Comparison of ENCODE assay signal across 8 cellular contexts in the genomic region with DNA sequence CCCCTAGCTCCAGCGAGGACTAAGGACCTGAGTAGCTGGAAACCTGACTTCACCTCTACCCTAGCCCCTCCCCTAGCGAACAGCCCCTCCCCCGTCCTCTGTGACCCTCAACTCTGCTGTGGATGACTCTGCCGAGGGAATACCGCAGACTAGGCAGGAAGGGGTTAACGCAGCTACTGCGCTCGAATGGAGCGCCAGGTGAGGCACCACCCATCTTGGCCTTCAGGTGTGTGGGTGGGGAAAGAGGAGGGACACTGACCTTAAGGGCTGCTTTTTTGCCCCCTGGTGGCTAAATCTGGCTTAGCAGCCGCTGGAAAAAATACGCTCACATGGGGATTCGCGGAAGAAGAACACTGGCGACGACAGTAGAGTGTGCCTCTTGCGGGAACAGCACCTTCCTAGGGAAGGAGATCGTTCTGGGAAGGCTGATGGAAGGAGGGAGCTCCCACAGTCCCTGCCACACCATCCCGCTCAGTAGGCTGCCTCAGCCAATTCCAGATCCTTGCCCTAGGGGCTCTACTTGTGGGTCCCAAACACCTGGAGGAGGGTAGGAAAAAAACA. TPM values are rescaled to one million over a fixed set of nuclear protein-coding genes. Genes with fewer than 3 reads are reported as not detected.
DNase-seq lines count a peak whose midpoint lies in the region; ATAC-seq and TF ChIP-seq lines count a peak whose summit lies in the region.

No MANE protein-coding gene starts in this region.

- H3K36me3 Mint-ChIP-seq in Calu3 (ENCODE audit: insufficient read depth, unreplicated experiment): peaks cover 49% of the 10 kb centered on the region
- peaks cover 6% of the 10 kb centered on the region for H3K36me3 Mint-ChIP-seq in activated T-helper 17 cell treated with anti-CD3 and anti-CD28 coated beads, Interleukin-2, amount 50 U/mL, for 72 hours (ENCODE audit: low read depth)

- H3K4me3 Mint-ChIP-seq in Calu3 (ENCODE audit: low read depth, unreplicated experiment): peak overlapping the region; percentile 83
- peak overlapping the region; percentile 98 for H3K4me3 Mint-ChIP-seq in activated T-helper 17 cell treated with anti-CD3 and anti-CD28 coated beads, Interleukin-2, amount 50 U/mL, for 72 hours

- peak overlapping the region; percentile 87 for H3K4me2 ChIP-seq in neural cell (ENCODE audit: low read length)

- peak; percentile 25 for ATAC-seq in activated T-helper 17 cell treated with anti-CD3 and anti-CD28 coated beads, Interleukin-2, amount 50 U/mL, for 72 hours (replicated peaks)
- ATAC-seq in HG03442 (IDR thresholded peaks at IDR 0.05; ENCODE audit: unreplicated experiment): no peak

- H3K79me2 ChIP-seq in neural cell (replicated peaks; ENCODE audit: insufficient read depth, low read length): peaks cover under 1% of the 10 kb centered on the region

- H2AFZ ChIP-seq in neural cell (ENCODE audit: low read depth, low read length): peak overlapping the region; percentile 35

- TSS peak; percentile 19 for BruUV-seq in Calu3 (replicated peaks; lab: Mats Ljungman, UMichigan)

- peak overlapping the region; percentile 85 for H3K4me3 ChIP-seq in fibroblast of the aortic adventitia (ENCODE audit: low read depth, low read length)
- H3K4me3 ChIP-seq in neural cell (ENCODE audit: low read length): peak overlapping the region; percentile 99
- H3K4me3 ChIP-seq in stomach smooth muscle (ENCODE audit: low read length in 2 of 2): peak overlapping the region; percentile 84 to 88

- H3K27me3 Mint-ChIP-seq in Calu3 (ENCODE audit: unreplicated experiment): no peaks in the 10 kb centered on the region
- H3K27me3 Mint-ChIP-seq in activated T-helper 17 cell treated with anti-CD3 and anti-CD28 coated beads, Interleukin-2, amount 50 U/mL, for 72 hours: no peaks in the 10 kb centered on the region

- H3K9me3 ChIP-seq in KOPT-K1 (ENCODE audit: insufficient read depth, low read length, poor library complexity, severe bottlenecking) (no peaks in the 10 kb centered on the region), neural cell (ENCODE audit: low read length) (no peaks in the 10 kb centered on the region), stomach smooth muscle (ENCODE audit: control insufficient read depth in 2 of 2, low read length in 2 of 2) (no peaks in the 10 kb centered on the region)

- CTCF ChIA-PET in Calu3 (lab: Charles Lee): interaction anchor here (0.6 to 2.0 kb wide), 4 partner anchors 18 to 240 kb away, joined by 3 to 9 read pairs (median 4); partner anchors contain the start of gene HMBS

- peak overlapping the region; percentile 69 for H3K27ac ChIP-seq in KOPT-K1 (ENCODE audit: low read depth, low read length, poor library complexity, severe bottlenecking)
- peak overlapping the region; percentile 99 for H3K27ac ChIP-seq in neural cell (ENCODE audit: low read length)
- H3K27ac ChIP-seq in stomach smooth muscle (ENCODE audit: low read length): peak overlapping the region; percentile 91

- no peaks in the 10 kb centered on the region for H3F3A ChIP-seq in neural cell (ENCODE audit: insufficient read depth, low read length, poor library complexity, severe bottlenecking)

- TF ChIP-seq CTCF in Calu3 (IDR thresholded peaks at IDR 0.05; ENCODE audit: unreplicated experiment) (peak; percentile 90), fibroblast of the aortic adventitia (IDR thresholded peaks at IDR 0.05; ENCODE audit: insufficient read depth, low read length) (peak; percentile 91), neural cell (IDR thresholded peaks at IDR 0.05; ENCODE audit: poor library complexity, severe bottlenecking) (peak; percentile 98)

- DNase-seq in Calu3: peak; percentile 89
- peak; percentile 76 for DNase-seq in RKO (ENCODE audit: low spot score)
- peak; percentile 81 for DNase-seq in fibroblast of the aortic adventitia (ENCODE audit: low read depth)

- no peaks in the 10 kb centered on the region for H3K9me2 ChIP-seq in neural cell (ENCODE audit: insufficient read depth, low read length)

- H3K36me3 ChIP-seq in KOPT-K1 (ENCODE audit: insufficient read depth, low read length): no peaks in the 10 kb centered on the region
- no peaks in the 10 kb centered on the region for H3K36me3 ChIP-seq in neural cell (ENCODE audit: insufficient read depth, low read length)
- no peaks in the 10 kb centered on the region for H3K36me3 ChIP-seq in stomach smooth muscle (ENCODE audit: control insufficient read depth in 2 of 2, insufficient read depth in 2 of 2, low read length in 2 of 2)

- H4K20me1 ChIP-seq in neural cell (ENCODE audit: insufficient read depth): no peaks in the 10 kb centered on the region

- H3K9ac ChIP-seq in neural cell (ENCODE audit: low read length): peak overlapping the region; percentile 99
- H3K9ac ChIP-seq in stomach smooth muscle (ENCODE audit: low read length in 2 of 2): peak overlapping the region; percentile 68 to 72

- intact Hi-C loops in Calu3 (cut with micrococcal nuclease; ENCODE audit: unreplicated experiment): no loop called here

- peaks cover 50% of the 10 kb centered on the region for H3K4me1 ChIP-seq in stomach smooth muscle (ENCODE audit: control insufficient read depth, insufficient read depth, low read length)

- H3K27ac Mint-ChIP-seq in Calu3 (ENCODE audit: unreplicated experiment): peak overlapping the region; percentile 58
- peak overlapping the region; percentile 84 for H3K27ac Mint-ChIP-seq in activated T-helper 17 cell treated with anti-CD3 and anti-CD28 coated beads, Interleukin-2, amount 50 U/mL, for 72 hours

- H3K4me1 Mint-ChIP-seq in Calu3 (ENCODE audit: low read depth, unreplicated experiment): peaks cover 45% of the 10 kb centered on the region
- H3K4me1 Mint-ChIP-seq in activated T-helper 17 cell treated with anti-CD3 and anti-CD28 coated beads, Interleukin-2, amount 50 U/mL, for 72 hours: peaks cover 11% of the 10 kb centered on the region

- peak; percentile 83 for TF ChIP-seq RAD21 in neural cell (conservative IDR thresholded peaks at IDR 0.05)

- H3K9me3 Mint-ChIP-seq in Calu3 (ENCODE audit: low read depth, unreplicated experiment): no peaks in the 10 kb centered on the region
- no peaks in the 10 kb centered on the region for H3K9me3 Mint-ChIP-seq in activated T-helper 17 cell treated with anti-CD3 and anti-CD28 coated beads, Interleukin-2, amount 50 U/mL, for 72 hours

- H3K27me3 ChIP-seq in neural cell (ENCODE audit: insufficient read depth, low read depth, low read length) (no peaks in the 10 kb centered on the region), stomach smooth muscle (ENCODE audit: control insufficient read depth in 1 of 2, insufficient read depth in 2 of 2, low read length in 2 of 2) (no peaks in the 10 kb centered on the region)

- peak; percentile 54 for TF ChIP-seq EP300 in neural cell (conservative IDR thresholded peaks at IDR 0.05; ENCODE audit: poor library complexity, severe bottlenecking)

TF ChIP-seq in neural cell, 6 proteins besides CTCF, POLR2A, EP300 and RAD21 (continues in another document):
- TF ChIP-seq SMC3 (conservative IDR thresholded peaks at IDR 0.05; ENCODE audit: poor library complexity) (peak; percentile 94), TAF1 (IDR thresholded peaks at IDR 0.05; ENCODE audit: low read depth) (peak; percentile 45), MXI1 (conservative IDR thresholded peaks at IDR 0.05; ENCODE audit: poor library complexity, severe bottlenecking) (peak; percentile 61), EZH2 (IDR thresholded peaks at IDR 0.05; ENCODE audit: borderline replicate concordance, insufficient read depth, low read length, poor library complexity, severe bottlenecking) (no peak)

RNA-seq across cellular contexts. Expression of gene BCL9L, which starts 4.5 kb away (rescaled TPM):
- total RNA-seq in Calu3 (2022) (57.9 and 68.4 TPM in 2 replicates), fibroblast of the aortic adventitia (ENCODE audit: low replicate concordance) (17.7 and 19.5 TPM in 2 replicates)
- 10 to 100 TPM; 30.2 to 49.6 TPM for total RNA-seq in activated T-helper 17 cell treated with anti-CD3 and anti-CD28 coated beads, Interleukin-2, amount 50 U/mL, for 72 hours
- 1.1 and 1.5 TPM in 2 replicates for polyA plus RNA-seq in neural cell
- polyA minus RNA-seq in neural cell: 10.5 and 16.6 TPM in 2 replicates

RNA-seq across cellular contexts. Expression of gene UPK2, which starts 25.9 kb away (rescaled TPM):
- total RNA-seq in Calu3 (2022): 3.5 and 5.2 TPM in 2 replicates
- total RNA-seq in activated T-helper 17 cell treated with anti-CD3 and anti-CD28 coated beads, Interleukin-2, amount 50 U/mL, for 72 hours: 1 to 10 TPM in 1 of 2 donors, under 1 TPM in 1; 0.43 to 7.1 TPM
- total RNA-seq in fibroblast of the aortic adventitia (ENCODE audit: low replicate concordance): not detected in 2 replicates
- 0.38 TPM in 1 of 2 replicates, not detected in the other for polyA plus RNA-seq in neural cell
- not detected in 2 replicates for polyA minus RNA-seq in neural cell

RNA-seq across cellular contexts. Expression of gene FOXR1, which starts 41.3 kb away (rescaled TPM):
- total RNA-seq in Calu3 (2022): not detected in 2 replicates
- total RNA-seq in activated T-helper 17 cell treated with anti-CD3 and anti-CD28 coated beads, Interleukin-2, amount 50 U/mL, for 72 hours: under 1 TPM in 1 of 2 donors, not detected in 1; 0.98 TPM
- not detected in 2 replicates for total RNA-seq in fibroblast of the aortic adventitia (ENCODE audit: low replicate concordance)
- polyA plus RNA-seq in neural cell: not detected in 2 replicates
- polyA minus RNA-seq in neural cell: not detected in 2 replicates

RNA-seq across cellular contexts. Expression of gene CXCR5, which starts 46.5 kb away (rescaled TPM):
- total RNA-seq in Calu3 (2022) (not detected in 2 replicates), fibroblast of the aortic adventitia (ENCODE audit: low replicate concordance) (not detected in 2 replicates)
- total RNA-seq in activated T-helper 17 cell treated with anti-CD3 and anti-CD28 coated beads, Interleukin-2, amount 50 U/mL, for 72 hours: 10 to 100 TPM in 1 of 2 donors, 1 to 10 TPM in 1; 8.0 to 20.2 TPM
- polyA plus RNA-seq in neural cell: not detected in 2 replicates
- not detected in 2 replicates for polyA minus RNA-seq in neural cell
